In the genomic region with DNA sequence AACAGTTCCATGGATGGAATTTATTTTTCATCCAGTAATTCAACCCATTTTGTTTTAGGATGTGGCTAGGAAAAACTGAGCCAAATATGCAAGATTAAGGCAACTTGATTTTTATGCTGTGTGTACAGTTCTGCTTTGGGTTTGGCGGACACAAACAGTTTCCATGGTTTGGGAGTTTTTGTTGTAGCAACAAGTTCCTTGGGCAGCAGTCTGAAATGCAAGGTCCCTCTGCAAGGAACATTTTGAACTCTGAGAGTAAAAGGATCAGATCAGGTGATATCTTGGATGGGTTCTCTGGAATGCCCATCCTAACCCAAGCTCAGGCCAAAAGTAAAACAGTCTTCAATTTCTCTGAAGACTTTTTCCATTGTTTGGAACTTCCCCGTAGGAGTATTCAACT, we compare ENCODE assay signal across 22 cellular contexts.
DNase-seq lines count a peak whose midpoint lies in the region; ATAC-seq and TF ChIP-seq lines count a peak whose summit lies in the region.
"Had no signal": no experiment of that assay in that cellular context is flagged by ENCODE, and none has a peak within 500 bp of the region (broad histone marks: within the 10 kb centered on the region; RNA-seq: fewer than 3 reads in every experiment).

No MANE protein-coding gene starts in this region.

- H3K79me2 ChIP-seq in trophoblast cell (ENCODE audit: control insufficient read depth, insufficient read depth, low read length, poor library complexity): peaks cover 2% of the 10 kb centered on the region

- H4K8ac ChIP-seq in trophoblast cell (ENCODE audit: low read depth, low read length): no peak overlapping the region

- H3K4me1 ChIP-seq in breast epithelium (peaks cover 0 to 11% of the 10 kb centered on the region in 2 donors), heart left ventricle (peaks cover 0 to 37% (median 8%) of the 10 kb centered on the region in 12 donors), trophoblast cell (ENCODE audit: control insufficient read depth in 1 of 2, insufficient read depth in 2 of 2, low read length in 2 of 2) (peaks cover 11% of the 10 kb centered on the region in 2 experiments)
- H3K4me1 ChIP-seq: BLaER1 treated with 17β-estradiol and CSF1 and Interleukin-3, amounts not matched to agents 10 nM and 100 nM had no signal

- H4K12ac ChIP-seq in trophoblast cell (ENCODE audit: low read depth, low read length): no peak overlapping the region

- H3K27me3 Mint-ChIP-seq in MCF 10A (ENCODE audit: insufficient read depth, unreplicated experiment) (no peaks in the 10 kb centered on the region), progenitor cell of endocrine pancreas (no peaks in the 10 kb centered on the region)

- TF ChIP-seq CTCF in breast epithelium (IDR thresholded peaks at IDR 0.05) (no peak), MCF 10A (IDR thresholded peaks at IDR 0.05; ENCODE audit: unreplicated experiment) (no peak), heart left ventricle (IDR thresholded peaks at IDR 0.05) (no peak), foreskin fibroblast (IDR thresholded peaks at IDR 0.05; ENCODE audit: low read depth, low read length) (no peak), progenitor cell of endocrine pancreas (IDR thresholded peaks at IDR 0.05; ENCODE audit: unreplicated experiment) (no peak)

- H3K18ac ChIP-seq in trophoblast cell (ENCODE audit: low read length): no peak overlapping the region

- no peak for TF ChIP-seq POLR2A in breast epithelium (IDR thresholded peaks at IDR 0.05)
- TF ChIP-seq POLR2A in heart left ventricle (IDR thresholded peaks at IDR 0.05): no peak

- H2BK12ac ChIP-seq in trophoblast cell (ENCODE audit: low read length): peak overlapping the region; percentile 58

- POLR2A ChIA-PET in MCF 10A (lab: Yijun Ruan, JAX): interaction anchor here (0.6 kb wide), 1 partner anchor 15 kb away, joined by 4 read pairs; no protein-coding TSS in a partner anchor

- no peak overlapping the region for H3K4me3 ChIP-seq in breast epithelium
- no peak overlapping the region for H3K4me3 ChIP-seq in heart left ventricle
- no peak overlapping the region for H3K4me3 ChIP-seq in trophoblast cell (ENCODE audit: low read depth, low read length)
- H3K4me3 ChIP-seq in foreskin fibroblast (ENCODE audit: low read depth in 1 of 2, low read length in 2 of 2): no peak overlapping the region
- H3K4me3 ChIP-seq: BLaER1 treated with 17β-estradiol and CSF1 and Interleukin-3, amounts not matched to agents 10 nM and 100 nM had no signal

- H2AK5ac ChIP-seq in trophoblast cell (ENCODE audit: low read length): no peak overlapping the region

- H3K4me3 Mint-ChIP-seq in MCF 10A (ENCODE audit: unreplicated experiment) (no peak overlapping the region), progenitor cell of endocrine pancreas (ENCODE audit: low read depth) (no peak overlapping the region)
- H3K4me3 Mint-ChIP-seq: activated naive CD8-positive, alpha-beta T cell treated with anti-CD3 and anti-CD28 coated beads, Interleukin-2, amount 50 U/mL, for 24 hours; immature natural killer cell; T-helper 17 cell had no signal

- peaks cover 9% of the 10 kb centered on the region for H3K79me1 ChIP-seq in trophoblast cell (ENCODE audit: low read length)

- WGBS in heart left ventricle, 4 donors: 43 to 75% (median 52%) methylated on average over 2 of the region's 2 CpGs
- no CpG with 5 or more reads among the region's 2 CpGs for WGBS in trophoblast cell (ENCODE audit: extremely low coverage, insufficient coverage, insufficient read length)

- H3K27ac ChIP-seq in breast epithelium: peak overlapping the region; percentile 80 to 86
- peak overlapping the region in 9 of 12 donors; percentile 2 to 67 (median 28) for H3K27ac ChIP-seq in heart left ventricle
- no peak overlapping the region for H3K27ac ChIP-seq in trophoblast cell (ENCODE audit: low read depth, low read length)
- H3K27ac ChIP-seq: 22Rv1; BLaER1 treated with 17β-estradiol and CSF1 and Interleukin-3, amounts not matched to agents 10 nM and 100 nM had no signal

- BruUV-seq in MCF 10A (replicated peaks; lab: Mats Ljungman, UMichigan): no TSS peak

- H3K4me1 Mint-ChIP-seq in MCF 10A (ENCODE audit: insufficient read depth, unreplicated experiment) (peaks cover 25% of the 10 kb centered on the region), progenitor cell of endocrine pancreas (ENCODE audit: low read depth) (peaks cover 15% of the 10 kb centered on the region)
- H3K4me1 Mint-ChIP-seq: activated naive CD8-positive, alpha-beta T cell treated with anti-CD3 and anti-CD28 coated beads, Interleukin-2, amount 50 U/mL, for 24 hours; immature natural killer cell had no signal

- no peak overlapping the region for H3K4ac ChIP-seq in trophoblast cell (ENCODE audit: low read depth, low read length)

- no peak overlapping the region for H3K4me2 ChIP-seq in trophoblast cell (ENCODE audit: low read length)
- H3K4me2 ChIP-seq: BLaER1 treated with 17β-estradiol and CSF1 and Interleukin-3, amounts not matched to agents 10 nM and 100 nM had no signal

- no peak overlapping the region for H2BK120ac ChIP-seq in trophoblast cell (ENCODE audit: insufficient read depth, low read length, poor library complexity)

- intact Hi-C loops in breast epithelium (cut with DNase I; ENCODE audit: low total_unique reads): no loop called here
- intact Hi-C loops in MCF 10A (cut with micrococcal nuclease): no loop called here
- intact Hi-C loops in heart left ventricle (cut with DNase I): no loop called here

- no peak overlapping the region for H3K23ac ChIP-seq in trophoblast cell (ENCODE audit: low read length)

- H3K36me3 ChIP-seq in breast epithelium (no peaks in the 10 kb centered on the region), heart left ventricle (no peaks in the 10 kb centered on the region), trophoblast cell (ENCODE audit: control insufficient read depth in 1 of 2, insufficient read depth in 2 of 2, low read length in 2 of 2) (no peaks in the 10 kb centered on the region)
- H3K36me3 ChIP-seq: BLaER1 treated with 17β-estradiol and CSF1 and Interleukin-3, amounts not matched to agents 10 nM and 100 nM had no signal

- H4K91ac ChIP-seq in trophoblast cell (ENCODE audit: low read depth, low read length): no peak overlapping the region

- H3K14ac ChIP-seq in trophoblast cell (ENCODE audit: low read length): no peak overlapping the region

- ATAC-seq in heart left ventricle: peak; percentile 36 to 66 (median 58)
- ATAC-seq: activated naive CD8-positive, alpha-beta T cell treated with anti-CD3 and anti-CD28 coated beads, Interleukin-2, amount 50 U/mL, for 24 hours; T-helper 17 cell had no signal

- H3K9me3 Mint-ChIP-seq in MCF 10A (ENCODE audit: unreplicated experiment) (peaks cover 14% of the 10 kb centered on the region), progenitor cell of endocrine pancreas (ENCODE audit: low read depth) (peaks cover 8% of the 10 kb centered on the region)
- H3K9me3 Mint-ChIP-seq: activated naive CD8-positive, alpha-beta T cell treated with anti-CD3 and anti-CD28 coated beads, Interleukin-2, amount 50 U/mL, for 24 hours had no signal

- no peak overlapping the region for H2BK5ac ChIP-seq in trophoblast cell (ENCODE audit: low read depth, low read length, poor library complexity)

- CTCF ChIA-PET in MCF 10A (lab: Yijun Ruan, JAX): no interaction called here

- H3K27me3 ChIP-seq in breast epithelium (no peaks in the 10 kb centered on the region), heart left ventricle (no peaks in the 10 kb centered on the region), trophoblast cell (ENCODE audit: insufficient read depth, low read length) (no peaks in the 10 kb centered on the region)
- H3K27me3 ChIP-seq: BLaER1 treated with 17β-estradiol and CSF1 and Interleukin-3, amounts not matched to agents 10 nM and 100 nM had no signal

- H3K9ac ChIP-seq in trophoblast cell (ENCODE audit: low read length): no peak overlapping the region
- H3K9ac ChIP-seq: BLaER1 treated with 17β-estradiol and CSF1 and Interleukin-3, amounts not matched to agents 10 nM and 100 nM had no signal

- peaks cover 8% of the 10 kb centered on the region for H3K36me3 Mint-ChIP-seq in MCF 10A (ENCODE audit: insufficient read depth, unreplicated experiment)
- no peaks in the 10 kb centered on the region for H3K36me3 Mint-ChIP-seq in progenitor cell of endocrine pancreas (ENCODE audit: insufficient read depth)
- H3K36me3 Mint-ChIP-seq: immature natural killer cell had no signal

- DNase-seq in breast epithelium (ENCODE audit: low spot score in 2 of 2) (peak in 1 of 2 donors; percentile 51), MCF 10A (ENCODE audit: unreplicated experiment) (no peak), heart left ventricle (peak in 1 of 5 donors; percentile 18), trophoblast cell (no peak), dedifferentiated amniotic fluid mesenchymal stem cell (ENCODE audit: extremely low spot score) (no peak), foreskin fibroblast (no peak), NCI-H446 (lab: John Stamatoyannopoulos, UW) (no peak), progenitor cell of endocrine pancreas (ENCODE audit: low spot score, unreplicated experiment) (no peak)
- DNase-seq: activated CD8-positive, alpha-beta memory T cell treated with anti-CD3 and anti-CD28 coated beads for 24 hours; activated naive CD8-positive, alpha-beta T cell treated with anti-CD3 and anti-CD28 coated beads, Interleukin-2, amount 50 U/mL, for 24 hours; cerebellar nuclear complex; immature natural killer cell; mesendoderm; MM.1S; NCI-H187 treated with DMSO at 0.1 percent for 48 hours; NCI-H446 treated with DMSO at 0.1 percent for 48 hours; SHP77 treated with DMSO at 0.1 percent for 48 hours; stimulated activated CD4-positive, alpha-beta T cell treated with anti-CD3 and anti-CD28 coated beads, Interleukin-4, amount 100 ng/mL, for 4 hours; stimulated activated CD8-positive, alpha-beta memory T cell treated with anti-CD3 and anti-CD28 coated beads, Interleukin-4, amount 100 ng/mL, for 48 hours; T-helper 17 cell had no signal

- H2AFZ ChIP-seq in trophoblast cell (ENCODE audit: insufficient read depth, low read length, poor library complexity): no peak overlapping the region

- no peaks in the 10 kb centered on the region for H3K9me3 ChIP-seq in breast epithelium
- H3K9me3 ChIP-seq in heart left ventricle: no peaks in the 10 kb centered on the region
- H3K9me3 ChIP-seq in trophoblast cell (ENCODE audit: insufficient read depth, low read depth, low read length): no peaks in the 10 kb centered on the region
- H3K9me3 ChIP-seq: BLaER1 treated with 17β-estradiol and CSF1 and Interleukin-3, amounts not matched to agents 10 nM and 100 nM had no signal

- no peak overlapping the region for H3K27ac Mint-ChIP-seq in MCF 10A (ENCODE audit: low read depth, unreplicated experiment)
- no peak overlapping the region for H3K27ac Mint-ChIP-seq in progenitor cell of endocrine pancreas
- H3K27ac Mint-ChIP-seq: activated naive CD8-positive, alpha-beta T cell treated with anti-CD3 and anti-CD28 coated beads, Interleukin-2, amount 50 U/mL, for 24 hours; immature natural killer cell; T-helper 17 cell had no signal
